ENCODE assay signal across 8 cellular contexts in the genomic region with DNA sequence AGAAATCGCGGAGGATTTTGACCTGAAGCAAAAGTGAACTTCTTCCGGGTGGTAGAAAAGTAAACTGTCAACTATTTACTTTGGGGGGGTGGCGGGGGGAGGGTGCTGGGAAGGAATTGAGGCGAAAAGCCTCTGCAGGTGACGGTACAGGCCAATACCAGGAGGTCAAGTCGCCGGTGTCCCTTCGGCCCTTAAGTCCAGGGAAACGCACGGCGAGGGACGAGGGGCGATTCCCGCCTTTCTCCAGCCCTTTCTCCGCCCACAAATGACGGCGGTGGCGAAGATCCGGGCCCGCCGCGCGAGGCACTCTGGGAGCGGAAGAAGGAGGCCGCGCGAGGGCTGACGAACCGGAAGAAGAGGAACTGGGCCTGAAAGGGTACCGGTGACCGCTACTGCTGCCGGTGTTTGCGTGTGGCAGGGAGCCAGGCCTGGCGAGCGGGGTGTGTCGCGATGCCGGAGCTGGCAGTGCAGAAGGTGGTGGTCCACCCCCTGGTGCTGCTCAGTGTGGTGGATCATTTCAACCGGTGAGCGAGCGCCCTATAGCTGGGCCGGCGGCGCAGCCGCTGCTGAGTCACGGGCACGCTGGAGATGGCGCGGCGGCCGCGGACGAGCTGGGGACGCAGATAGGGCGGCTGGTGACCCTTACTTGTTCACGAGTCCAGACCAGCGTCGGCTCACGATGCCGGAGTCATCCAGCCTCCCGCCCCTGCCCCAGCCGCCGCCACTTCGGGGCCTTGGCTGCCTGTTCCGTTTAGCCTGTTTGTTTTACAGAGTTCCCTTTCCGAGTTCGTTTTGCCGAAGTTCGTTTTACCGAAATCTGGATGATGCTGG. TPM values are rescaled to one million over a fixed set of nuclear protein-coding genes. Genes with fewer than 3 reads are reported as not detected.
DNase-seq lines count a peak whose midpoint lies in the region; ATAC-seq and TF ChIP-seq lines count a peak whose summit lies in the region.

Gene PSMD7 (plus strand): TSS at position 350 of the 831 bp plus-strand sequence. CDS start 101 bp downstream, at position 451.

- peaks cover 15% of the 10 kb centered on the region for H3K4me1 ChIP-seq in HAP-1

- in situ Hi-C loops in G401 (cut with HindIII; ENCODE audit: low sequenced_read_pairs), result no loop called here
- in situ Hi-C loops in HAP-1 (cut with MboI; ENCODE audit: low sequenced_read_pairs), result no loop called here

- ATAC-seq in stimulated activated naive CD8-positive, alpha-beta T cell treated with anti-CD3 and anti-CD28 coated beads, Interleukin-15, amount 100 ng/mL, for 72 hours, result peak; percentile 96

- peak within 1 kb of the TSS; percentile 98 to 99 for H3K27ac Mint-ChIP-seq in stimulated activated naive CD8-positive, alpha-beta T cell treated with anti-CD3 and anti-CD28 coated beads, Interleukin-15, amount 100 ng/mL, for 72 hours

- H3K4me3 Mint-ChIP-seq in stimulated activated naive CD8-positive, alpha-beta T cell treated with anti-CD3 and anti-CD28 coated beads, Interleukin-15, amount 100 ng/mL, for 72 hours, result peak within 1 kb of the TSS; percentile 94 to 97

- peak within 1 kb of the TSS; percentile 92 for H3K9ac ChIP-seq in neural cell (ENCODE audit: low read length)

- H3K36me3 ChIP-seq in HAP-1 (replicated peaks) (peaks cover 34% of the 10 kb centered on the region), MG63 (peaks cover 34% of the 10 kb centered on the region), neural cell (ENCODE audit: insufficient read depth, low read length) (peaks cover under 1% of the 10 kb centered on the region)

- H3K27ac ChIP-seq in neural cell (ENCODE audit: low read length), result peak within 1 kb of the TSS; percentile 82

- H3K4me2 ChIP-seq in neural cell (ENCODE audit: low read length), result peak within 1 kb of the TSS; percentile 99

- peaks cover 27% of the 10 kb centered on the region for H3K4me1 Mint-ChIP-seq in stimulated activated naive CD8-positive, alpha-beta T cell treated with anti-CD3 and anti-CD28 coated beads, Interleukin-15, amount 100 ng/mL, for 72 hours

- no peak for TF ChIP-seq CTCF in fibroblast of villous mesenchyme (IDR thresholded peaks at IDR 0.05; ENCODE audit: insufficient read depth, low read depth, low read length)
- no peak for TF ChIP-seq CTCF in neural cell (IDR thresholded peaks at IDR 0.05; ENCODE audit: poor library complexity, severe bottlenecking)

- peak within 1 kb of the TSS; percentile 74 for H2AFZ ChIP-seq in neural cell (ENCODE audit: low read depth, low read length)

- peaks cover 30% of the 10 kb centered on the region for H3K79me2 ChIP-seq in neural cell (replicated peaks; ENCODE audit: insufficient read depth, low read length)

- peaks cover 3% of the 10 kb centered on the region for H3F3A ChIP-seq in neural cell (ENCODE audit: insufficient read depth, low read length, poor library complexity, severe bottlenecking)

- H4K20me1 ChIP-seq in neural cell (ENCODE audit: insufficient read depth), result no peaks in the 10 kb centered on the region

- peak; percentile 41 for TF ChIP-seq RAD21 in neural cell (conservative IDR thresholded peaks at IDR 0.05)

- H3K9me3 Mint-ChIP-seq in stimulated activated naive CD8-positive, alpha-beta T cell treated with anti-CD3 and anti-CD28 coated beads, Interleukin-15, amount 100 ng/mL, for 72 hours, result peaks cover 5 to 7% of the 10 kb centered on the region in 2 donors

- no peaks in the 10 kb centered on the region for H3K27me3 Mint-ChIP-seq in stimulated activated naive CD8-positive, alpha-beta T cell treated with anti-CD3 and anti-CD28 coated beads, Interleukin-15, amount 100 ng/mL, for 72 hours

- H3K9me2 ChIP-seq in neural cell (ENCODE audit: insufficient read depth, low read length), result no peaks in the 10 kb centered on the region

- H3K27me3 ChIP-seq in HAP-1 (ENCODE audit: low read depth) (no peaks in the 10 kb centered on the region), MG63 (no peaks in the 10 kb centered on the region), neural cell (ENCODE audit: insufficient read depth, low read depth, low read length) (no peaks in the 10 kb centered on the region)

- DNase-seq in G401 (ENCODE audit: low spot score) (peak; percentile 87), HAP-1 (ENCODE audit: low spot score in 2 of 2) (peak; percentile 85 to 93), MG63 (peak; percentile 90), SIG-M5 treated with dmso at 0.1 percent for 504 hours (lab: John Stamatoyannopoulos, UW; ENCODE audit: unreplicated experiment) (peak; percentile 92), activated gamma-delta T cell treated with Interleukin-2 at 50 U/mL for 16 hours (peak; percentile 83), fibroblast of villous mesenchyme (ENCODE audit: low read depth) (peak; percentile 90)
- DNase-seq in stimulated activated naive CD8-positive, alpha-beta T cell treated with anti-CD3 and anti-CD28 coated beads, Interleukin-15, amount 100 ng/mL, for 72 hours, result peak; percentile 85 to 91

- H3K9me3 ChIP-seq in HAP-1 (no peaks in the 10 kb centered on the region), MG63 (no peaks in the 10 kb centered on the region), neural cell (ENCODE audit: low read length) (no peaks in the 10 kb centered on the region)

- H3K4me3 ChIP-seq in HAP-1 (peak within 1 kb of the TSS; percentile 97), MG63 (peak within 1 kb of the TSS; percentile 88), fibroblast of villous mesenchyme (ENCODE audit: low read depth, low read length) (peak within 1 kb of the TSS; percentile 79), neural cell (ENCODE audit: low read length) (peak within 1 kb of the TSS; percentile 80)

- TF ChIP-seq EP300 in neural cell (conservative IDR thresholded peaks at IDR 0.05; ENCODE audit: poor library complexity, severe bottlenecking), result peak; percentile 48

TF ChIP-seq in neural cell, 6 proteins besides CTCF, POLR2A, EP300 and RAD21:
- no peak for TF ChIP-seq EZH2 (IDR thresholded peaks at IDR 0.05; ENCODE audit: borderline replicate concordance, insufficient read depth, low read length, poor library complexity, severe bottlenecking)
- peak; percentile 61 for TF ChIP-seq TAF1 (IDR thresholded peaks at IDR 0.05; ENCODE audit: low read depth)
- TF ChIP-seq POLR2AphosphoS5 (IDR thresholded peaks at IDR 0.05), result peak; percentile 98
- TF ChIP-seq, protein P1, sequence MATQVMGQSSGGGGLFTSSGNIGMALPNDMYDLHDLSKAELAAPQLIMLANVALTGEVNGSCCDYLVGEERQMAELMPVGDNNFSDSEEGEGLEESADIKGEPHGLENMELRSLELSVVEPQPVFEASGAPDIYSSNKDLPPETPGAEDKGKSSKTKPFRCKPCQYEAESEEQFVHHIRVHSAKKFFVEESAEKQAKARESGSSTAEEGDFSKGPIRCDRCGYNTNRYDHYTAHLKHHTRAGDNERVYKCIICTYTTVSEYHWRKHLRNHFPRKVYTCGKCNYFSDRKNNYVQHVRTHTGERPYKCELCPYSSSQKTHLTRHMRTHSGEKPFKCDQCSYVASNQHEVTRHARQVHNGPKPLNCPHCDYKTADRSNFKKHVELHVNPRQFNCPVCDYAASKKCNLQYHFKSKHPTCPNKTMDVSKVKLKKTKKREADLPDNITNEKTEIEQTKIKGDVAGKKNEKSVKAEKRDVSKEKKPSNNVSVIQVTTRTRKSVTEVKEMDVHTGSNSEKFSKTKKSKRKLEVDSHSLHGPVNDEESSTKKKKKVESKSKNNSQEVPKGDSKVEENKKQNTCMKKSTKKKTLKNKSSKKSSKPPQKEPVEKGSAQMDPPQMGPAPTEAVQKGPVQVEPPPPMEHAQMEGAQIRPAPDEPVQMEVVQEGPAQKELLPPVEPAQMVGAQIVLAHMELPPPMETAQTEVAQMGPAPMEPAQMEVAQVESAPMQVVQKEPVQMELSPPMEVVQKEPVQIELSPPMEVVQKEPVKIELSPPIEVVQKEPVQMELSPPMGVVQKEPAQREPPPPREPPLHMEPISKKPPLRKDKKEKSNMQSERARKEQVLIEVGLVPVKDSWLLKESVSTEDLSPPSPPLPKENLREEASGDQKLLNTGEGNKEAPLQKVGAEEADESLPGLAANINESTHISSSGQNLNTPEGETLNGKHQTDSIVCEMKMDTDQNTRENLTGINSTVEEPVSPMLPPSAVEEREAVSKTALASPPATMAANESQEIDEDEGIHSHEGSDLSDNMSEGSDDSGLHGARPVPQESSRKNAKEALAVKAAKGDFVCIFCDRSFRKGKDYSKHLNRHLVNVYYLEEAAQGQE (IDR thresholded peaks at IDR 0.05; ENCODE audit: borderline replicate concordance), result peak; percentile 48
- peak; percentile 93 for TF ChIP-seq MXI1 (conservative IDR thresholded peaks at IDR 0.05; ENCODE audit: poor library complexity, severe bottlenecking)
- no peak for TF ChIP-seq SMC3 (conservative IDR thresholded peaks at IDR 0.05; ENCODE audit: poor library complexity)

RNA-seq across cellular contexts. Expression of gene PSMD7, which starts in this region (rescaled TPM):
- 70.9 and 92.1 TPM in 2 replicates for total RNA-seq in G401 (2014; rRNA removed; shearing (Covaris generic))
- total RNA-seq in MG63 (2014; rRNA removed; shearing (Covaris generic); ENCODE audit: low replicate concordance), result 121 and 283 TPM in 2 replicates
- 70.2 and 76.9 TPM in 2 replicates for total RNA-seq in fibroblast of villous mesenchyme
- 89.1 and 112 TPM in 2 replicates for polyA plus RNA-seq in neural cell
- polyA minus RNA-seq in neural cell, result 59.2 and 73.2 TPM in 2 replicates

Comparison
In these comparisons a context has a peak if more than half of its experiments do, and no peak if none do; other contexts are left out.
1. Peak in every context shown above with its lines: DNase-seq, ATAC-seq, H3K4me3 ChIP-seq and H3K27ac ChIP-seq.